Comparison of ENCODE assay signal across 24 cellular contexts in the genomic region with DNA sequence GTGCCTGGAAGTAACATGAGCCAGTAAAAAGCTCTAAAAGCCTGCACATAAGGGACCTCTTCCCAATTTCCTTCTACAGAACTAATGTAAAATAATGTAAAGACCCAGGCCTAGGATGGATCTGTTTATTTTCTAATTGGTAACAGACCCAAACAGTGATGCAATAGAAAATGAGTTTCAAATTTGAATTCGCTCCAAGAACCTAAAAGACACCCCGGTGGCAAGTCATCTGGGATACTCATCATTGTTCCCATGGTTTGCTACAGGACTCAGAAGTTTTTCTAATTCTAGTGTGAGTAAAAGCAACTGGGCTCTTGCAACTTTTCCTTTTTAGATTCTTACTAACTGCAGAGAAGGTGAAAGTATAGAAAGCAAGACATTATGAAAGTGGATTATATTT.
DNase-seq lines count a peak whose midpoint lies in the region; ATAC-seq lines count a peak whose summit lies in the region.
"Had no signal": no experiment of that assay in that cellular context is flagged by ENCODE, and none has a peak within 500 bp of the region (broad histone marks: within the 10 kb centered on the region; RNA-seq: fewer than 3 reads in every experiment).

No MANE protein-coding gene starts in this region.

- peak; percentile 11 for ATAC-seq in GM18870 (IDR thresholded peaks at IDR 0.05; ENCODE audit: unreplicated experiment)
- ATAC-seq: A549, foreskin keratinocyte, heart right ventricle, left colon had no signal

- peak; percentile 25 for DNase-seq in AG08395 (ENCODE audit: low spot score)
- DNase-seq in HS-5 (ENCODE audit: low read depth), result peak; percentile 13
- DNase-seq in fibroblast of gingiva (ENCODE audit: low read depth), result peak; percentile 78
- no peak for DNase-seq in HT-29 (ENCODE audit: low spot score)
- DNase-seq in activated T-cell treated with anti-CD3 and anti-CD28 coated beads for 4 hours, result no peak
- DNase-seq in cerebellar cortex (ENCODE audit: low spot score), result no peak
- DNase-seq in midbrain (lab: John Stamatoyannopoulos, UW), result no peak
- DNase-seq: activated CD4-positive, alpha-beta T cell treated with anti-CD3 and anti-CD28 coated beads for 48 hours; activated naive CD4-positive, alpha-beta T cell treated with Interleukin-2 at 50 U/mL for 16 hours; activated T-cell treated with anti-CD3 and anti-CD28 coated beads, Interleukin-2, amount 50 U/mL, for 48 hours; amniotic stem cell; C1 segment of cervical spinal cord; DND-41; foreskin keratinocyte; heart right ventricle; left colon; mesenchymal stem cell; NCI-H1105 treated with DMSO at 0.1 percent for 48 hours; NCI-H2029; NCI-H345; NCI-H82; upper lobe of left lung had no signal

Comparison
In these comparisons a context has a peak if more than half of its experiments do, and no peak if none do; other contexts are left out.
1. DNase-seq: peak in AG08395 (single experiment), HS-5 (single experiment) and fibroblast of gingiva (single experiment); none in HT-29 (single experiment), activated T-cell treated with anti-CD3 and anti-CD28 coated beads for 4 hours (single experiment), cerebellar cortex (single experiment) and midbrain (single experiment).